ENCODE assay signal across 1 cellular context in the genomic region with DNA sequence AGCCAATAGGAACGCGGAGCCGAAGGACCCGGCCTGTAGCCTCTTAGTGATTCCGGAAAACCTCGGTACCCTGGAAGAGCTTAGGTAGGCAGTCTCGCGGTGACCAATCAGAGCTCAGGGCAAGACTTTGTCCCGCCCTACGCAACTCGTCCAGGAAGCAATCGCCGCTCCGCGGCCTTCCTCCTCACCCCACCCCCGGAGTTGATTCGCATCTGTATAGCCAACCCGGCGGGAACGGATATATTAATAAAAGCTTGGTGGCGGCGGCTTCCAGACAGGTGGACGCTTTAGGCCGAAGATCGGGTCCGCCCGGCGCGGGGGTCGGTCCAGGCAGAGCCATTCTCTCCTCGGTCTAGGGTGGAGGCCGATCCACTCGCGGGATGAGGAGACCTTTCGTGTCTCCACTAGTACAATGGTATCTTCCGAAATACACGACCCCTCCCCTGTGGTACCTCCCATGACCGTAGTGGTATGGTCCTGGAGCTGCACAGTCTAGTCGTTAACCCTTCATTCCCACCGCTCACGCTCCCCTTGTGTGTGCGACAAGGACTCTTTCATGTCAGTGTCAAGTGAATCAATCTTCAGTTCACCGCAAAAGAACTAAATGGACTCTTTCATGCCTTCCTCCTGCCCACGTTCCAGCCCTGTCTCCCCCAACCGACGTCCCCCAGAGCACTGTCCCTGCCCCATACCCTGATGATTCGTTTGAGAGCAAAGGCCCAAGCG.
A peak's percentile ranks its signal among the peaks of the same experiment; 100 is the strongest.
TF ChIP-seq lines count a peak whose summit lies in the region.

No MANE protein-coding gene starts in this region.

TF ChIP-seq in HEK293, 187 proteins besides CTCF, POLR2A, EP300 and RAD21 (continued from another document):
- TF ChIP-seq BCL11A (tag by site-specific recombination; IDR thresholded peaks at IDR 0.05; ENCODE audit: low read depth) (0 out of 2 replicates have a peak, but pooled peaks have one; percentile 18), ZNF341 (tag by site-specific recombination; IDR thresholded peaks at IDR 0.05; ENCODE audit: low read depth) (peak; percentile 75), SP7 (tag by site-specific recombination; IDR thresholded peaks at IDR 0.05) (peak; percentile 76), ZNF843 (tag by site-specific recombination; IDR thresholded peaks at IDR 0.05) (0 out of 2 replicates have a peak, but pooled peaks have one; percentile 10), YY1 (tag by site-specific recombination; IDR thresholded peaks at IDR 0.05) (0 out of 2 replicates have a peak, but pooled peaks have one; percentile 25), ZSCAN30 (tag by site-specific recombination; IDR thresholded peaks at IDR 0.05) (peak; percentile 71; the same call in 1 of the 2 replicates), SP3 (tag by site-specific recombination; IDR thresholded peaks at IDR 0.05) (peak; percentile 56), ZNF394 (tag by site-specific recombination; IDR thresholded peaks at IDR 0.05; ENCODE audit: borderline replicate concordance) (peak; percentile 24; the same call in 1 of the 2 replicates), ZFP37 (tag by site-specific recombination; IDR thresholded peaks at IDR 0.05) (peak; percentile 77; the same call in 1 of the 2 replicates), WT1 (tag by site-specific recombination; IDR thresholded peaks at IDR 0.05) (peak; percentile 41; the same call in 1 of the 2 replicates), ZNF701 (tag by site-specific recombination; IDR thresholded peaks at IDR 0.05) (no peak), ZFP69B (tag by site-specific recombination; IDR thresholded peaks at IDR 0.05) (peak; percentile 59; the same call in 1 of the 2 replicates), ZNF670 (tag by site-specific recombination; IDR thresholded peaks at IDR 0.05; ENCODE audit: low read depth) (no peak), ZFHX2 (tag by site-specific recombination; conservative IDR thresholded peaks at IDR 0.05) (peak; percentile 34), ZNF629 (tag by site-specific recombination; IDR thresholded peaks at IDR 0.05) (no peak; the same call in none of the 2 replicates), ZNF2 (tag by site-specific recombination; IDR thresholded peaks at IDR 0.05) (peak; percentile 84; the same call in 1 of the 2 replicates), SCRT1 (tag by site-specific recombination; IDR thresholded peaks at IDR 0.05; ENCODE audit: borderline replicate concordance) (0 out of 2 replicates have a peak, but pooled peaks have one; percentile 16), EGR2 (tag by site-specific recombination; IDR thresholded peaks at IDR 0.05; ENCODE audit: low read depth) (0 out of 2 replicates have a peak, but pooled peaks have one; percentile 11), KLF7 (tag by site-specific recombination; IDR thresholded peaks at IDR 0.05; ENCODE audit: borderline replicate concordance) (peak; percentile 66; the same call in 1 of the 2 replicates), ZNF561 (tag by site-specific recombination; IDR thresholded peaks at IDR 0.05; ENCODE audit: borderline replicate concordance) (peak; percentile 46; the same call in 1 of the 2 replicates), ZBTB20 (tag by site-specific recombination; IDR thresholded peaks at IDR 0.05) (peak; percentile 20; the same call in 1 of the 2 replicates), ZNF133 (tag by site-specific recombination; IDR thresholded peaks at IDR 0.05) (no peak), MYNN (tag by site-specific recombination; IDR thresholded peaks at IDR 0.05; ENCODE audit: borderline replicate concordance) (0 out of 2 replicates have a peak, but pooled peaks have one; percentile 36), ZNF660 (tag by site-specific recombination; IDR thresholded peaks at IDR 0.05) (peak; percentile 89), ZNF560 (tag by site-specific recombination; IDR thresholded peaks at IDR 0.05; ENCODE audit: borderline replicate concordance) (no peak), KLF8 (tag by site-specific recombination; IDR thresholded peaks at IDR 0.05) (peak; percentile 84; the same call in 1 of the 2 replicates), ZNF335 (tag by site-specific recombination; conservative IDR thresholded peaks at IDR 0.05) (peak; percentile 67), ZBTB17 (tag by site-specific recombination; IDR thresholded peaks at IDR 0.05) (peak; percentile 79), KLF16 (tag by site-specific recombination; IDR thresholded peaks at IDR 0.05) (peak; percentile 79), KLF1 (tag by site-specific recombination; IDR thresholded peaks at IDR 0.05) (peak; percentile 39; the same call in 1 of the 2 replicates), ZNF521 (tag by site-specific recombination; IDR thresholded peaks at IDR 0.05) (no peak), ZNF48 (tag by site-specific recombination; IDR thresholded peaks at IDR 0.05) (no peak), ZBTB7A (tag by site-specific recombination; IDR thresholded peaks at IDR 0.05; ENCODE audit: low read depth) (0 out of 2 replicates have a peak, but pooled peaks have one; percentile 11), ZBTB48 (tag by site-specific recombination; IDR thresholded peaks at IDR 0.05) (peak; percentile 59), GLIS2 (tag by site-specific recombination; IDR thresholded peaks at IDR 0.05) (peak; percentile 61), ZNF548 (tag by site-specific recombination; IDR thresholded peaks at IDR 0.05) (no peak), TRIM28 (IDR thresholded peaks at IDR 0.05; ENCODE audit: borderline replicate concordance, low read length) (peak; percentile 55; the same call in 1 of the 2 replicates), ZNF501 (tag by site-specific recombination; IDR thresholded peaks at IDR 0.05) (peak; percentile 83), KLF9 (tag by site-specific recombination; IDR thresholded peaks at IDR 0.05; ENCODE audit: low read depth) (peak; percentile 66)
- TF ChIP-seq, protein P1, sequence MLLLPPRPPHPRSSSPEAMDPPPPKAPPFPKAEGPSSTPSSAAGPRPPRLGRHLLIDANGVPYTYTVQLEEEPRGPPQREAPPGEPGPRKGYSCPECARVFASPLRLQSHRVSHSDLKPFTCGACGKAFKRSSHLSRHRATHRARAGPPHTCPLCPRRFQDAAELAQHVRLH (tag by site-specific recombination; IDR thresholded peaks at IDR 0.05) = peak; percentile 69; the same call in 1 of the 2 replicates
- TF ChIP-seq, protein P2, sequence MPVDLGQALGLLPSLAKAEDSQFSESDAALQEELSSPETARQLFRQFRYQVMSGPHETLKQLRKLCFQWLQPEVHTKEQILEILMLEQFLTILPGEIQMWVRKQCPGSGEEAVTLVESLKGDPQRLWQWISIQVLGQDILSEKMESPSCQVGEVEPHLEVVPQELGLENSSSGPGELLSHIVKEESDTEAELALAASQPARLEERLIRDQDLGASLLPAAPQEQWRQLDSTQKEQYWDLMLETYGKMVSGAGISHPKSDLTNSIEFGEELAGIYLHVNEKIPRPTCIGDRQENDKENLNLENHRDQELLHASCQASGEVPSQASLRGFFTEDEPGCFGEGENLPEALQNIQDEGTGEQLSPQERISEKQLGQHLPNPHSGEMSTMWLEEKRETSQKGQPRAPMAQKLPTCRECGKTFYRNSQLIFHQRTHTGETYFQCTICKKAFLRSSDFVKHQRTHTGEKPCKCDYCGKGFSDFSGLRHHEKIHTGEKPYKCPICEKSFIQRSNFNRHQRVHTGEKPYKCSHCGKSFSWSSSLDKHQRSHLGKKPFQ (tag by site-specific recombination; IDR thresholded peaks at IDR 0.05) = 0 out of 2 replicates have a peak, but pooled peaks have one; percentile 11
- TF ChIP-seq, protein P3, sequence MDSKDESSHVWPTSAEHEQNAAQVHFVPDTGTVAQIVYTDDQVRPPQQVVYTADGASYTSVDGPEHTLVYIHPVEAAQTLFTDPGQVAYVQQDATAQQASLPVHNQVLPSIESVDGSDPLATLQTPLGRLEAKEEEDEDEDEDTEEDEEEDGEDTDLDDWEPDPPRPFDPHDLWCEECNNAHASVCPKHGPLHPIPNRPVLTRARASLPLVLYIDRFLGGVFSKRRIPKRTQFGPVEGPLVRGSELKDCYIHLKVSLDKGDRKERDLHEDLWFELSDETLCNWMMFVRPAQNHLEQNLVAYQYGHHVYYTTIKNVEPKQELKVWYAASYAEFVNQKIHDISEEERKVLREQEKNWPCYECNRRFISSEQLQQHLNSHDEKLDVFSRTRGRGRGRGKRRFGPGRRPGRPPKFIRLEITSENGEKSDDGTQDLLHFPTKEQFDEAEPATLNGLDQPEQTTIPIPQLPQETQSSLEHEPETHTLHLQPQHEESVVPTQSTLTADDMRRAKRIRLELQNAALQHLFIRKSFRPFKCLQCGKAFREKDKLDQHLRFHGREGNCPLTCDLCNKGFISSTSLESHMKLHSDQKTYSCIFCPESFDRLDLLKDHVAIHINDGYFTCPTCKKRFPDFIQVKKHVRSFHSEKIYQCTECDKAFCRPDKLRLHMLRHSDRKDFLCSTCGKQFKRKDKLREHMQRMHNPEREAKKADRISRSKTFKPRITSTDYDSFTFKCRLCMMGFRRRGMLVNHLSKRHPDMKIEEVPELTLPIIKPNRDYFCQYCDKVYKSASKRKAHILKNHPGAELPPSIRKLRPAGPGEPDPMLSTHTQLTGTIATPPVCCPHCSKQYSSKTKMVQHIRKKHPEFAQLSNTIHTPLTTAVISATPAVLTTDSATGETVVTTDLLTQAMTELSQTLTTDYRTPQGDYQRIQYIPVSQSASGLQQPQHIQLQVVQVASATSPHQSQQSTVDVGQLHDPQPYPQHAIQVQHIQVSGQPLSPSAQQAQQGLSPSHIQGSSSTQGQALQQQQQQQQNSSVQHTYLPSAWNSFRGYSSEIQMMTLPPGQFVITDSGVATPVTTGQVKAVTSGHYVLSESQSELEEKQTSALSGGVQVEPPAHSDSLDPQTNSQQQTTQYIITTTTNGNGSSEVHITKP (tag by site-specific recombination; IDR thresholded peaks at IDR 0.05) = peak; percentile 99
- TF ChIP-seq, protein P4, sequence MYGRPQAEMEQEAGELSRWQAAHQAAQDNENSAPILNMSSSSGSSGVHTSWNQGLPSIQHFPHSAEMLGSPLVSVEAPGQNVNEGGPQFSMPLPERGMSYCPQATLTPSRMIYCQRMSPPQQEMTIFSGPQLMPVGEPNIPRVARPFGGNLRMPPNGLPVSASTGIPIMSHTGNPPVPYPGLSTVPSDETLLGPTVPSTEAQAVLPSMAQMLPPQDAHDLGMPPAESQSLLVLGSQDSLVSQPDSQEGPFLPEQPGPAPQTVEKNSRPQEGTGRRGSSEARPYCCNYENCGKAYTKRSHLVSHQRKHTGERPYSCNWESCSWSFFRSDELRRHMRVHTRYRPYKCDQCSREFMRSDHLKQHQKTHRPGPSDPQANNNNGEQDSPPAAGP (tag by site-specific recombination; IDR thresholded peaks at IDR 0.05) = peak; percentile 66
- TF ChIP-seq, protein P5, sequence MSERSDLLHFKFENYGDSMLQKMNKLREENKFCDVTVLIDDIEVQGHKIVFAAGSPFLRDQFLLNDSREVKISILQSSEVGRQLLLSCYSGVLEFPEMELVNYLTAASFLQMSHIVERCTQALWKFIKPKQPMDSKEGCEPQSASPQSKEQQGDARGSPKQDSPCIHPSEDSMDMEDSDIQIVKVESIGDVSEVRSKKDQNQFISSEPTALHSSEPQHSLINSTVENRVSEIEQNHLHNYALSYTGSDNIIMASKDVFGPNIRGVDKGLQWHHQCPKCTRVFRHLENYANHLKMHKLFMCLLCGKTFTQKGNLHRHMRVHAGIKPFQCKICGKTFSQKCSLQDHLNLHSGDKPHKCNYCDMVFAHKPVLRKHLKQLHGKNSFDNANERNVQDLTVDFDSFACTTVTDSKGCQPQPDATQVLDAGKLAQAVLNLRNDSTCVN (tag by site-specific recombination; optimal IDR thresholded peaks at IDR 0.05) = peak; percentile 30
- TF ChIP-seq, protein P6, sequence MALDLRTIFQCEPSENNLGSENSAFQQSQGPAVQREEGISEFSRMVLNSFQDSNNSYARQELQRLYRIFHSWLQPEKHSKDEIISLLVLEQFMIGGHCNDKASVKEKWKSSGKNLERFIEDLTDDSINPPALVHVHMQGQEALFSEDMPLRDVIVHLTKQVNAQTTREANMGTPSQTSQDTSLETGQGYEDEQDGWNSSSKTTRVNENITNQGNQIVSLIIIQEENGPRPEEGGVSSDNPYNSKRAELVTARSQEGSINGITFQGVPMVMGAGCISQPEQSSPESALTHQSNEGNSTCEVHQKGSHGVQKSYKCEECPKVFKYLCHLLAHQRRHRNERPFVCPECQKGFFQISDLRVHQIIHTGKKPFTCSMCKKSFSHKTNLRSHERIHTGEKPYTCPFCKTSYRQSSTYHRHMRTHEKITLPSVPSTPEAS (tag by site-specific recombination; IDR thresholded peaks at IDR 0.05) = 0 out of 2 replicates have a peak, but pooled peaks have one; percentile 10
- TF ChIP-seq, protein P7, sequence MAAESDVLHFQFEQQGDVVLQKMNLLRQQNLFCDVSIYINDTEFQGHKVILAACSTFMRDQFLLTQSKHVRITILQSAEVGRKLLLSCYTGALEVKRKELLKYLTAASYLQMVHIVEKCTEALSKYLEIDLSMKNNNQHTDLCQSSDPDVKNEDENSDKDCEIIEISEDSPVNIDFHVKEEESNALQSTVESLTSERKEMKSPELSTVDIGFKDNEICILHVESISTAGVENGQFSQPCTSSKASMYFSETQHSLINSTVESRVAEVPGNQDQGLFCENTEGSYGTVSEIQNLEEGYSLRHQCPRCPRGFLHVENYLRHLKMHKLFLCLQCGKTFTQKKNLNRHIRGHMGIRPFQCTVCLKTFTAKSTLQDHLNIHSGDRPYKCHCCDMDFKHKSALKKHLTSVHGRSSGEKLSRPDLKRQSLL (tag by site-specific recombination; IDR thresholded peaks at IDR 0.05) = 0 out of 2 replicates have a peak, but pooled peaks have one; percentile 16
